In genomic region chr18:77197073-77197472, GRCh38 we compare ENCODE assay signal across 1 cellular context.
TF ChIP-seq lines count a peak whose summit lies in the region.

No MANE protein-coding gene starts in this region.

TF ChIP-seq in H1, 55 proteins besides CTCF, POLR2A, EP300 and RAD21 (continued from another document):
- no peak for TF ChIP-seq CHD7 (IDR thresholded peaks at IDR 0.05; ENCODE audit: insufficient replicate concordance, low read length)
